ENCODE assay signal across 19 cellular contexts in genomic region chrX:135403374-135403773, GRCh38. TPM values are rescaled to one million over a fixed set of nuclear protein-coding genes. Genes with fewer than 3 reads are reported as not detected.
DNase-seq lines count a peak whose midpoint lies in the region; ATAC-seq and TF ChIP-seq lines count a peak whose summit lies in the region.
"Had no signal": no experiment of that assay in that cellular context is flagged by ENCODE, and none has a peak within 500 bp of the region (broad histone marks: within the 10 kb centered on the region; RNA-seq: fewer than 3 reads in every experiment).

No MANE protein-coding gene starts in this region.

- DNase-seq in DMS53 (lab: John Stamatoyannopoulos, UW) = peak; percentile 3
- no peak for DNase-seq in DMS53 treated with DMSO at 0.1 percent for 48 hours (lab: John Stamatoyannopoulos, UW; ENCODE audit: unreplicated experiment)
- DNase-seq in stimulated activated naive CD8-positive, alpha-beta T cell treated with anti-CD3 and anti-CD28 coated beads, Interleukin-15, Interleukin-2, amounts not matched to agents 100 U/mL and 50 U/mL, for 24 hours = no peak
- no peak for DNase-seq in activated naive CD8-positive, alpha-beta T cell treated with anti-CD3 and anti-CD28 coated beads, Interleukin-2, amount 50 U/mL, for 24 hours
- no peak for DNase-seq in upper lobe of right lung
- DNase-seq in endothelial cell (ENCODE audit: low spot score) = no peak
- no peak for DNase-seq in middle frontal gyrus (ENCODE audit: extremely low spot score, low spot score)
- DNase-seq: Caco-2, DMS79, Kasumi-1, NCI-H1105 treated with DMSO at 0.1 percent for 48 hours, NCI-H2029, NCI-H526 treated with DMSO at 0.1 percent for 48 hours had no signal

- no peaks in the 10 kb centered on the region for H3K36me3 Mint-ChIP-seq in stimulated activated naive CD8-positive, alpha-beta T cell treated with anti-CD3 and anti-CD28 coated beads, Interleukin-15, Interleukin-2, amounts not matched to agents 100 ng/mL and 50 ng/mL, for 24 hours (ENCODE audit: low read depth)
- no peaks in the 10 kb centered on the region for H3K36me3 Mint-ChIP-seq in activated naive CD8-positive, alpha-beta T cell treated with anti-CD3 and anti-CD28 coated beads, Interleukin-2, amount 50 U/mL, for 24 hours (ENCODE audit: low read depth)
- H3K36me3 Mint-ChIP-seq in endothelial cell (ENCODE audit: low read depth, unreplicated experiment) = no peaks in the 10 kb centered on the region

- peak overlapping the region; percentile 63 for H3K27ac Mint-ChIP-seq in stimulated activated naive CD8-positive, alpha-beta T cell treated with anti-CD3 and anti-CD28 coated beads, Interleukin-15, Interleukin-2, amounts not matched to agents 100 ng/mL and 50 ng/mL, for 24 hours
- no peak overlapping the region for H3K27ac Mint-ChIP-seq in activated naive CD8-positive, alpha-beta T cell treated with anti-CD3 and anti-CD28 coated beads, Interleukin-2, amount 50 U/mL, for 24 hours
- no peak overlapping the region for H3K27ac Mint-ChIP-seq in endothelial cell (ENCODE audit: unreplicated experiment)

- no peaks in the 10 kb centered on the region for H3K9me3 Mint-ChIP-seq in stimulated activated naive CD8-positive, alpha-beta T cell treated with anti-CD3 and anti-CD28 coated beads, Interleukin-15, Interleukin-2, amounts not matched to agents 100 ng/mL and 50 ng/mL, for 24 hours
- H3K9me3 Mint-ChIP-seq in activated naive CD8-positive, alpha-beta T cell treated with anti-CD3 and anti-CD28 coated beads, Interleukin-2, amount 50 U/mL, for 24 hours = no peaks in the 10 kb centered on the region
- H3K9me3 Mint-ChIP-seq in endothelial cell (ENCODE audit: unreplicated experiment) = no peaks in the 10 kb centered on the region

- H3K4me3 ChIP-seq in upper lobe of right lung = no peak overlapping the region
- H3K4me3 ChIP-seq: GM12878, HAP-1 had no signal

- H3K27ac ChIP-seq in upper lobe of right lung = no peak overlapping the region
- H3K27ac ChIP-seq: 22Rv1 had no signal

- H3K4me1 Mint-ChIP-seq in stimulated activated naive CD8-positive, alpha-beta T cell treated with anti-CD3 and anti-CD28 coated beads, Interleukin-15, Interleukin-2, amounts not matched to agents 100 ng/mL and 50 ng/mL, for 24 hours (ENCODE audit: low read depth) = peaks cover 22% of the 10 kb centered on the region
- peaks cover 26% of the 10 kb centered on the region for H3K4me1 Mint-ChIP-seq in activated naive CD8-positive, alpha-beta T cell treated with anti-CD3 and anti-CD28 coated beads, Interleukin-2, amount 50 U/mL, for 24 hours
- no peaks in the 10 kb centered on the region for H3K4me1 Mint-ChIP-seq in endothelial cell (ENCODE audit: unreplicated experiment)

- no peaks in the 10 kb centered on the region for H3K27me3 ChIP-seq in upper lobe of right lung

- no peaks in the 10 kb centered on the region for H3K36me3 ChIP-seq in upper lobe of right lung
- H3K36me3 ChIP-seq: HAP-1 had no signal

- no peaks in the 10 kb centered on the region for H3K9me3 ChIP-seq in upper lobe of right lung
- H3K9me3 ChIP-seq: Caco-2, HAP-1 had no signal

- no peak overlapping the region for H3K4me3 Mint-ChIP-seq in stimulated activated naive CD8-positive, alpha-beta T cell treated with anti-CD3 and anti-CD28 coated beads, Interleukin-15, Interleukin-2, amounts not matched to agents 100 ng/mL and 50 ng/mL, for 24 hours
- H3K4me3 Mint-ChIP-seq in activated naive CD8-positive, alpha-beta T cell treated with anti-CD3 and anti-CD28 coated beads, Interleukin-2, amount 50 U/mL, for 24 hours = no peak overlapping the region
- H3K4me3 Mint-ChIP-seq in endothelial cell (ENCODE audit: unreplicated experiment) = no peak overlapping the region

- H3K4me1 ChIP-seq in upper lobe of right lung = no peaks in the 10 kb centered on the region
- H3K4me1 ChIP-seq: Caco-2 had no signal

- no peak for TF ChIP-seq CTCF in upper lobe of right lung (IDR thresholded peaks at IDR 0.05)
- TF ChIP-seq CTCF in endothelial cell (IDR thresholded peaks at IDR 0.05; ENCODE audit: unreplicated experiment) = no peak

- no peaks in the 10 kb centered on the region for H3K27me3 Mint-ChIP-seq in stimulated activated naive CD8-positive, alpha-beta T cell treated with anti-CD3 and anti-CD28 coated beads, Interleukin-15, Interleukin-2, amounts not matched to agents 100 ng/mL and 50 ng/mL, for 24 hours
- peaks cover 2% of the 10 kb centered on the region for H3K27me3 Mint-ChIP-seq in activated naive CD8-positive, alpha-beta T cell treated with anti-CD3 and anti-CD28 coated beads, Interleukin-2, amount 50 U/mL, for 24 hours
- H3K27me3 Mint-ChIP-seq in endothelial cell (ENCODE audit: unreplicated experiment) = no peaks in the 10 kb centered on the region

- intact Hi-C loops in upper lobe of right lung (cut with DNase I) = no loop called here

- no peak for ATAC-seq in stimulated activated naive CD8-positive, alpha-beta T cell treated with anti-CD3 and anti-CD28 coated beads, Interleukin-15, Interleukin-2, amounts not matched to agents 100 U/mL and 50 U/mL, for 24 hours
- peak; percentile 4 for ATAC-seq in activated naive CD8-positive, alpha-beta T cell treated with anti-CD3 and anti-CD28 coated beads, Interleukin-2, amount 50 U/mL, for 24 hours
- peak; percentile 53 for ATAC-seq in upper lobe of right lung
- ATAC-seq: GM12878 had no signal

RNA-seq across cellular contexts. Expression of gene SMIM10L2A, which starts 18.4 kb away (rescaled TPM):
- total RNA-seq in upper lobe of right lung = 2.0 TPM
- 23.6 TPM for total RNA-seq in endothelial cell (ENCODE audit: unreplicated experiment)
- total RNA-seq: G401, RPMI7951 had no signal

RNA-seq across cellular contexts. Expression of gene ZNF449, which starts 58.8 kb away (rescaled TPM):
- total RNA-seq in upper lobe of right lung (4.7 TPM), endothelial cell (ENCODE audit: unreplicated experiment) (17.0 TPM)

RNA-seq across cellular contexts. Expression of gene ZNF75D, which starts 59.5 kb away (rescaled TPM):
- total RNA-seq in upper lobe of right lung (10.5 TPM), endothelial cell (ENCODE audit: unreplicated experiment) (21.8 TPM)
